9 cellular contexts compared by ENCODE assay signal in the genomic region with DNA sequence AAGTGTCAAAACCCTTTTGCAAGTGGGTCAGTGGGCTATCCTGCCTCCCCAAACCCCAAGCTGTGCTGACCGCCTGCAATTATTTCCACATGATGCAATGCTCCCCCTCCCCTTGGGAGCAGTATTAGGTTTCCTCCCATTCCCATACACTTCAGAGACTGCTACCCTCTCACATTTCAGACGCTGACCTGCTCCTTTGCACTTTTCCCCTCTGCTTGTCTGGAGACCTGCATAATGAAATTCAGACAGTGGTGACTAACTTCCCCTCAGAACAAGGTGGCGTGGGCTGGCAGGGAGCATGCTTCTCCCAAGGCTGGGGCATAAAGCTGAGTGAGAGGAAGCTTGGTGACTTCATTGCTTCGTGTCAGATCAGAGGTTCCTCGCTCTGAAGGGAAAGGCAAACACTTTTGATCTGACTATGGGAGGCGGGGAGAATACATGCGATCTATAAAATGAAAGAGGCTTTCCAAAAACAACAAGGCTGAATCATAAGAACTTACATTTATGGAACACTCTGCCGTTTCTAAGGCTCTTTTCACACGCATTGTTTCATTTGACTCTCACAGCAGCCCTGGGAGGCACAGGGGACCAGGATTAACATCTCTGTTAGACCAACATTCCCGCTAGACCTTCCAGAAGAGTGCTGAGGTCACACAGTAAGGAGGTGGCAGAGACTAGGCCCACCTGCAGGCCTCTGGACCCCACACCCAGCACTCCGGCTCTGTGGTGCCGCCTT. TPM values are rescaled to one million over a fixed set of nuclear protein-coding genes. Genes with fewer than 3 reads are reported as not detected.
A peak's percentile ranks its signal among the peaks of the same experiment; 100 is the strongest.
DNase-seq lines count a peak whose midpoint lies in the region; ATAC-seq and TF ChIP-seq lines count a peak whose summit lies in the region.
"Had no signal": no experiment of that assay in that cellular context is flagged by ENCODE, and none has a peak within 500 bp of the region (broad histone marks: within the 10 kb centered on the region; RNA-seq: fewer than 3 reads in every experiment).

No MANE protein-coding gene starts in this region.

- no peak for DNase-seq in Panc1 (ENCODE audit: low read depth, low spot score)
- peak; percentile 50 for DNase-seq in epithelial cell of prostate (ENCODE audit: low read depth, low spot score)
- DNase-seq in putamen (ENCODE audit: low spot score): peak; percentile 63
- no peak for DNase-seq in globus pallidus (ENCODE audit: low spot score)
- DNase-seq in NCI-H2081 (lab: John Stamatoyannopoulos, UW): no peak
- no peak for DNase-seq in cerebellar cortex (ENCODE audit: low spot score)
- DNase-seq: NCI-H524 had no signal

- H3K9me3 ChIP-seq in ES-I3 (ENCODE audit: control insufficient read depth, insufficient read depth, low read length) (no peaks in the 10 kb centered on the region), Panc1 (ENCODE audit: control insufficient read depth, insufficient read depth, low read depth, low read length) (no peaks in the 10 kb centered on the region)

- H3K4me1 ChIP-seq in ES-I3 (ENCODE audit: insufficient read depth, low read length) (peaks cover 13% of the 10 kb centered on the region), Panc1 (ENCODE audit: control insufficient read depth, insufficient read depth, low read length) (peaks cover 6% of the 10 kb centered on the region; the same call in 1 of the 2 replicates)

- no peaks in the 10 kb centered on the region for H3K27me3 ChIP-seq in Panc1 (ENCODE audit: control insufficient read depth, insufficient read depth, low read length)

- no TSS peak for BruUV-seq in Panc1 (replicated peaks; lab: Mats Ljungman, UMichigan)

- H3K9ac ChIP-seq in ES-I3 (ENCODE audit: low read depth, low read length): peak overlapping the region; percentile 13; the same call in 1 of the 2 replicates

- H3K4me3 ChIP-seq in Panc1 (ENCODE audit: low read depth in 2 of 2, low read length in 2 of 2): peak overlapping the region in 1 of 2 experiments; percentile 9; a peak in 1 of 4 replicates

- ATAC-seq in Panc1 (peak; percentile 68; the same call in 1 of the 2 replicates), GM21447 (IDR thresholded peaks at IDR 0.05; ENCODE audit: unreplicated experiment) (no peak)

- POLR2A ChIA-PET in Panc1 (lab: Charles Lee): interaction anchor here (0.5 kb wide), 1 partner anchor 156 kb away, joined by 4 read pairs; no protein-coding TSS in a partner anchor

- intact Hi-C loops in Panc1 (cut with micrococcal nuclease; ENCODE audit: unreplicated experiment): no loop called here

- in situ Hi-C loops in Panc1 (cut with HindIII; ENCODE audit: low pct_unique_long_range_greater_than_20kb, low sequenced_read_pairs): no loop called here

- CTCF ChIA-PET in Panc1 (lab: Charles Lee): no interaction called here

- no peak for TF ChIP-seq CTCF in Panc1 (IDR thresholded peaks at IDR 0.05)

- H3K27ac ChIP-seq in Panc1 (ENCODE audit: low read length): peak overlapping the region; percentile 60
- H3K27ac ChIP-seq in epithelial cell of prostate: no peak overlapping the region

- H3K36me3 ChIP-seq in ES-I3 (ENCODE audit: insufficient read depth, low read length) (no peaks in the 10 kb centered on the region), Panc1 (ENCODE audit: control insufficient read depth, insufficient read depth, low read length) (no peaks in the 10 kb centered on the region)

RNA-seq across cellular contexts. Expression of a gene that starts 27.5 kb away (rescaled TPM):
- 19.3 TPM for total RNA-seq in Panc1 (2021; ENCODE audit: unreplicated experiment)
- polyA plus RNA-seq in Panc1 (2012; ENCODE audit: insufficient read length): 7.8 TPM

Comparison
In these comparisons a context has a peak if more than half of its experiments do, and no peak if none do; other contexts are left out.
1. DNase-seq: peak in epithelial cell of prostate (single experiment) and putamen (single experiment); none in Panc1 (single experiment), globus pallidus (single experiment), NCI-H2081 (0 of 2) and cerebellar cortex (single experiment).